In genomic region chr4:83387922-83388676, GRCh38 we compare ENCODE assay signal across 10 cellular contexts. TPM values are rescaled to one million over a fixed set of nuclear protein-coding genes. Genes with fewer than 3 reads are reported as not detected.
DNase-seq lines count a peak whose midpoint lies in the region; ATAC-seq lines count a peak whose summit lies in the region.
"Had no signal": no experiment of that assay in that cellular context is flagged by ENCODE, and none has a peak within 500 bp of the region (broad histone marks: within the 10 kb centered on the region; RNA-seq: fewer than 3 reads in every experiment).

No MANE protein-coding gene starts in this region.

- POLR2A ChIA-PET in activated CD4-positive, alpha-beta T cell treated with anti-CD3 and anti-CD28 coated beads for 36 hours (lab: Charles Lee): interaction anchor here (0.7 kb wide), 1 partner anchor 178 kb away, joined by 3 read pairs; no protein-coding TSS in a partner anchor

- peaks cover 6% of the 10 kb centered on the region for H3K4me1 Mint-ChIP-seq in activated CD4-positive, alpha-beta T cell treated with anti-CD3 and anti-CD28 coated beads for 36 hours
- H3K4me1 Mint-ChIP-seq in T-helper 17 cell: peaks cover 6% of the 10 kb centered on the region

- no peaks in the 10 kb centered on the region for H3K9me3 ChIP-seq in T-helper 17 cell (ENCODE audit: control insufficient read depth, low read length, poor library complexity, severe bottlenecking)
- H3K9me3 ChIP-seq: right atrium auricular region had no signal

- H3K27me3 Mint-ChIP-seq in activated CD4-positive, alpha-beta T cell treated with anti-CD3 and anti-CD28 coated beads for 36 hours: no peaks in the 10 kb centered on the region
- H3K27me3 Mint-ChIP-seq in T-helper 17 cell: no peaks in the 10 kb centered on the region

- no peak overlapping the region for H3K4me3 Mint-ChIP-seq in activated CD4-positive, alpha-beta T cell treated with anti-CD3 and anti-CD28 coated beads for 36 hours
- no peak overlapping the region for H3K4me3 Mint-ChIP-seq in T-helper 17 cell

- no peaks in the 10 kb centered on the region for H3K36me3 Mint-ChIP-seq in activated CD4-positive, alpha-beta T cell treated with anti-CD3 and anti-CD28 coated beads for 36 hours (ENCODE audit: low read depth)
- H3K36me3 Mint-ChIP-seq in T-helper 17 cell (ENCODE audit: low read depth): no peaks in the 10 kb centered on the region

- peak; percentile 38 for DNase-seq in activated CD4-positive, alpha-beta T cell treated with anti-CD3 and anti-CD28 coated beads for 36 hours
- DNase-seq in activated CD4-positive, alpha-beta T cell treated with anti-CD3 and anti-CD28 coated beads for 1 hour: no peak
- no peak for DNase-seq in T-helper 17 cell
- peak; percentile 8 for DNase-seq in central memory CD4-positive, alpha-beta T cell
- peak; percentile 19 for DNase-seq in stimulated activated CD4-positive, alpha-beta T cell treated with anti-CD3 and anti-CD28 coated beads, Interleukin-2, amount 100 ng/mL, for 4 hours (ENCODE audit: low read depth)
- no peak for DNase-seq in activated effector memory CD4-positive, alpha-beta T cell treated with anti-CD3 and anti-CD28 coated beads, Interleukin-2, amount 50 U/mL, for 16 hours
- DNase-seq: NCI-H2081 treated with DMSO at 0.1 percent for 48 hours had no signal

- CTCF ChIA-PET in activated CD4-positive, alpha-beta T cell treated with anti-CD3 and anti-CD28 coated beads for 36 hours (lab: Charles Lee): interaction anchor here (0.5 to 1.7 kb wide), 9 partner anchors 9 to 1918 kb away, joined by 3 to 8 read pairs (median 3); partner anchors contain the start of gene COQ2

- no peaks in the 10 kb centered on the region for H3K9me3 Mint-ChIP-seq in activated CD4-positive, alpha-beta T cell treated with anti-CD3 and anti-CD28 coated beads for 36 hours (ENCODE audit: low read depth)

- peak; percentile 64 for ATAC-seq in activated CD4-positive, alpha-beta T cell treated with anti-CD3 and anti-CD28 coated beads for 36 hours
- ATAC-seq in T-helper 17 cell (peak; percentile 61), HG02642 (IDR thresholded peaks at IDR 0.05; ENCODE audit: poor library complexity, unreplicated experiment) (no peak), HG03045 (IDR thresholded peaks at IDR 0.05; ENCODE audit: unreplicated experiment) (no peak)

- intact Hi-C loops in activated CD4-positive, alpha-beta T cell treated with anti-CD3 and anti-CD28 coated beads for 36 hours (cut with DNase I, micrococcal nuclease): loop anchor here (1.0 to 5.0 kb wide), 2 partner anchors 104 to 106 kb away; partner anchors contain the start of gene COQ2 (in 2 of the 2)

- peak overlapping the region; percentile 11 for H3K27ac Mint-ChIP-seq in activated CD4-positive, alpha-beta T cell treated with anti-CD3 and anti-CD28 coated beads for 36 hours
- H3K27ac Mint-ChIP-seq in T-helper 17 cell: peak overlapping the region; percentile 54

RNA-seq across cellular contexts. Expression of gene HPSE, which starts 53.5 kb away (rescaled TPM):
- 10 to 100 TPM; 11.4 TPM for total RNA-seq in activated CD4-positive, alpha-beta T cell treated with anti-CD3 and anti-CD28 coated beads for 36 hours
- total RNA-seq in T-helper 17 cell: 1 to 10 TPM; 7.1 to 8.6 TPM

Comparison
In these comparisons a context has a peak if more than half of its experiments do, and no peak if none do; other contexts are left out.
1. DNase-seq: peak in activated CD4-positive, alpha-beta T cell treated with anti-CD3 and anti-CD28 coated beads for 36 hours (single experiment), central memory CD4-positive, alpha-beta T cell (single experiment) and stimulated activated CD4-positive, alpha-beta T cell treated with anti-CD3 and anti-CD28 coated beads, Interleukin-2, amount 100 ng/mL, for 4 hours (single experiment); none in activated CD4-positive, alpha-beta T cell treated with anti-CD3 and anti-CD28 coated beads for 1 hour (single experiment), T-helper 17 cell (0 of 3) and activated effector memory CD4-positive, alpha-beta T cell treated with anti-CD3 and anti-CD28 coated beads, Interleukin-2, amount 50 U/mL, for 16 hours (single experiment).
2. ATAC-seq: peak in activated CD4-positive, alpha-beta T cell treated with anti-CD3 and anti-CD28 coated beads for 36 hours (single experiment) and T-helper 17 cell (single experiment); none in HG02642 (single experiment) and HG03045 (single experiment).